In genomic region chr7:158645842-158646241, GRCh38 we compare ENCODE assay signal across 25 cellular contexts. TPM values are rescaled to one million over a fixed set of nuclear protein-coding genes. Genes with fewer than 3 reads are reported as not detected.
"Had no signal": no experiment of that assay in that cellular context is flagged by ENCODE, and none has a peak within 500 bp of the region (broad histone marks: within the 10 kb centered on the region; RNA-seq: fewer than 3 reads in every experiment).

No MANE protein-coding gene starts in this region.

- H3K9me3 ChIP-seq: ascending aorta, gastrocnemius medialis, ovary, right lobe of liver, uterus had no signal

- H3K27ac ChIP-seq: ascending aorta, cardiac muscle cell, coronary artery, dorsolateral prefrontal cortex, gastrocnemius medialis, hepatocyte, ovary, right lobe of liver, uterus had no signal

- H3K36me3 ChIP-seq: cardiac muscle cell, ovary, right lobe of liver, uterus had no signal

- H3K4me2 ChIP-seq: hepatocyte had no signal

- H3K4me3 ChIP-seq: ascending aorta, cardiac muscle cell, coronary artery, dorsolateral prefrontal cortex, gastrocnemius medialis, hepatocyte, ovary, right lobe of liver, uterus had no signal

- H3K4me1 ChIP-seq: gastrocnemius medialis, uterus had no signal

- H3K27me3 ChIP-seq: ascending aorta, cardiac muscle cell, dorsolateral prefrontal cortex, gastrocnemius medialis, hepatocyte, ovary, right lobe of liver, uterus had no signal

- ATAC-seq: gastrocnemius medialis; left cardiac atrium; right lobe of liver; stimulated activated effector memory CD8-positive, alpha-beta T cell treated with anti-CD3 and anti-CD28 coated beads, Interleukin-12 subunit alpha, Interleukin-12 subunit beta, amount 100 ng/mL, for 72 hours; stimulated activated naive CD8-positive, alpha-beta T cell treated with anti-CD3 and anti-CD28 coated beads, Interleukin-15, amount 100 ng/mL, for 72 hours had no signal

- DNase-seq: activated CD4-positive, alpha-beta memory T cell treated with anti-CD3 and anti-CD28 coated beads, Interleukin-2, amount 10 ng/mL, durations not matched to agents 7 days and 5 days; activated CD4-positive, alpha-beta T cell treated with anti-CD3 and anti-CD28 coated beads, Interleukin-2, amount 10 ng/mL, durations not matched to agents 24 days and 14 days; activated CD4-positive, CD25-positive, alpha-beta regulatory T cell treated with anti-CD3 and anti-CD28 coated beads, Interleukin-2, amount 50 U/mL, for 72 hours; activated CD8-positive, alpha-beta memory T cell treated with anti-CD3 and anti-CD28 coated beads, Interleukin-2, amount 50 U/mL, for 48 hours; activated gamma-delta T cell; activated naive CD4-positive, alpha-beta T cell treated with anti-CD3 and anti-CD28 coated beads, Interleukin-2, amount 10 ng/mL, durations not matched to agents 7 days and 5 days; activated naive CD8-positive, alpha-beta T cell treated with anti-CD3 and anti-CD28 coated beads, Interleukin-2, amount 10 ng/mL, durations not matched to agents 7 days and 5 days; activated T-cell treated with anti-CD3 and anti-CD28 coated beads, Interleukin-2, amount 50 U/mL, for 24 hours; dorsolateral prefrontal cortex; effector memory CD4-positive, alpha-beta T cell; gastrocnemius medialis; islet precursor cell; left cardiac atrium; mammary epithelial cell; ovary; right lobe of liver; stimulated activated CD4-positive, alpha-beta T cell treated with anti-CD3 and anti-CD28 coated beads, Interleukin-4, amount 100 ng/mL, for 1 hour; stimulated activated naive CD8-positive, alpha-beta T cell treated with anti-CD3 and anti-CD28 coated beads, Interleukin-15, amount 100 ng/mL, for 72 hours; substantia nigra; uterus had no signal

RNA-seq across cellular contexts. Expression of gene PTPRN2, which starts 58.2 kb away (rescaled TPM):
- polyA plus RNA-seq: mammary epithelial cell had no signal
